ENCODE assay signal across 9 cellular contexts in genomic region chr5:1343315-1343751, GRCh38. TPM values are rescaled to one million over a fixed set of nuclear protein-coding genes. Genes with fewer than 3 reads are reported as not detected.
DNase-seq lines count a peak whose midpoint lies in the region; TF ChIP-seq lines count a peak whose summit lies in the region.
"Had no signal": no experiment of that assay in that cellular context is flagged by ENCODE, and none has a peak within 500 bp of the region (broad histone marks: within the 10 kb centered on the region; RNA-seq: fewer than 3 reads in every experiment).

No MANE protein-coding gene starts in this region.

- intact Hi-C loops in activated CD4-positive, alpha-beta T cell treated with anti-CD3 and anti-CD28 coated beads, Interleukin-2, amount 10 ng/mL, durations not matched to agents 24 days and 14 days (cut with micrococcal nuclease) = loop anchor here (10.0 kb wide), 1 partner anchor 181 kb away; the partner anchor contains the start of gene LPCAT1
- intact Hi-C loops in spleen (cut with DNase I; ENCODE audit: low total_unique reads) = no loop called here
- intact Hi-C loops in transverse colon (cut with DNase I; ENCODE audit: low total_unique reads) = no loop called here

- no peaks in the 10 kb centered on the region for H3K27me3 Mint-ChIP-seq in activated CD4-positive, alpha-beta T cell treated with anti-CD3 and anti-CD28 coated beads, Interleukin-2, amount 10 ng/mL, durations not matched to agents 24 days and 14 days

- no peaks in the 10 kb centered on the region for H3K9me3 Mint-ChIP-seq in activated CD4-positive, alpha-beta T cell treated with anti-CD3 and anti-CD28 coated beads, Interleukin-2, amount 10 ng/mL, durations not matched to agents 24 days and 14 days

- H3K4me1 Mint-ChIP-seq in activated CD4-positive, alpha-beta T cell treated with anti-CD3 and anti-CD28 coated beads, Interleukin-2, amount 10 ng/mL, durations not matched to agents 24 days and 14 days = peaks cover 22% of the 10 kb centered on the region

- TF ChIP-seq EP300 in transverse colon (IDR thresholded peaks at IDR 0.05; ENCODE audit: low read depth) = no peak

- H3K27me3 ChIP-seq in SJSA1 (replicated peaks) = no peaks in the 10 kb centered on the region
- no peaks in the 10 kb centered on the region for H3K27me3 ChIP-seq in spleen (replicated peaks in 1 of 7)
- no peaks in the 10 kb centered on the region for H3K27me3 ChIP-seq in transverse colon

- H3K27ac Mint-ChIP-seq in activated CD4-positive, alpha-beta T cell treated with anti-CD3 and anti-CD28 coated beads, Interleukin-2, amount 10 ng/mL, durations not matched to agents 24 days and 14 days = peak overlapping the region; percentile 73

- H3K36me3 Mint-ChIP-seq in activated CD4-positive, alpha-beta T cell treated with anti-CD3 and anti-CD28 coated beads, Interleukin-2, amount 10 ng/mL, durations not matched to agents 24 days and 14 days (ENCODE audit: low read depth) = peaks cover 31% of the 10 kb centered on the region

- DNase-seq in activated CD4-positive, alpha-beta T cell treated with anti-CD3 and anti-CD28 coated beads, Interleukin-2, amount 10 ng/mL, durations not matched to agents 24 days and 14 days = no peak
- no peak for DNase-seq in activated CD4-positive, alpha-beta T cell treated with anti-CD3 and anti-CD28 coated beads for 4 hours
- DNase-seq in SJSA1 (ENCODE audit: low read depth in 1 of 2, low spot score in 2 of 2) (no peak), glomerular visceral epithelial cell (ENCODE audit: extremely low spot score) (peak; percentile 74), spleen (peak; percentile 74), NCI-H1694 treated with DMSO at 0.1 percent for 48 hours (lab: John Stamatoyannopoulos, UW) (no peak), transverse colon (no peak)
- no peak for DNase-seq in central memory CD4-positive, alpha-beta T cell

- TF ChIP-seq POLR2A in spleen (IDR thresholded peaks at IDR 0.05) = no peak
- no peak for TF ChIP-seq POLR2A in transverse colon (IDR thresholded peaks at IDR 0.05)

- H3K4me3 ChIP-seq in SJSA1 (peak overlapping the region; percentile 95; the same call in 1 of the 2 replicates), spleen (peak overlapping the region in 6 of 8 donors; percentile 88 to 96 (median 93)), transverse colon (no peak overlapping the region)

- peaks cover 53% of the 10 kb centered on the region for H3K36me3 ChIP-seq in SJSA1
- H3K36me3 ChIP-seq in spleen = peaks cover 10 to 55% (median 35%) of the 10 kb centered on the region in 6 donors
- H3K36me3 ChIP-seq in transverse colon = peaks cover 0 to 17% (median 4%) of the 10 kb centered on the region in 4 donors

- 44 to 70% (median 60%) methylated on average over 9 of the region's 9 CpGs for WGBS in spleen, 5 donors
- WGBS in transverse colon (ENCODE audit: low coverage in 1 of 2), 2 donors = 51 to 79% methylated on average over 4 to 9 of the region's 9 CpGs

- H3K9me3 ChIP-seq in SJSA1 (replicated peaks) = no peaks in the 10 kb centered on the region
- H3K9me3 ChIP-seq in spleen = no peaks in the 10 kb centered on the region
- no peaks in the 10 kb centered on the region for H3K9me3 ChIP-seq in transverse colon
- H3K9me3 ChIP-seq: thoracic aorta had no signal

- peak overlapping the region; percentile 71 for H3K4me3 Mint-ChIP-seq in activated CD4-positive, alpha-beta T cell treated with anti-CD3 and anti-CD28 coated beads, Interleukin-2, amount 10 ng/mL, durations not matched to agents 24 days and 14 days

- peaks cover 16% of the 10 kb centered on the region for H3K4me1 ChIP-seq in SJSA1 (replicated peaks)
- H3K4me1 ChIP-seq in spleen = peaks cover 18 to 65% (median 41%) of the 10 kb centered on the region in 6 donors
- peaks cover 11 to 27% (median 19%) of the 10 kb centered on the region in 4 donors for H3K4me1 ChIP-seq in transverse colon

- TF ChIP-seq CTCF in spleen (IDR thresholded peaks at IDR 0.05 in 8 of 11, conservative IDR thresholded peaks at IDR 0.05 in 3 of 11) (no peak), transverse colon (IDR thresholded peaks at IDR 0.05) (no peak)

- H3K27ac ChIP-seq in SJSA1 = no peak overlapping the region
- H3K27ac ChIP-seq in spleen = peak overlapping the region in 5 of 8 donors; percentile 4 to 93 (median 90)
- peak overlapping the region in 2 of 4 donors; percentile 76 to 79 for H3K27ac ChIP-seq in transverse colon
- H3K27ac ChIP-seq: thoracic aorta had no signal

- in situ Hi-C loops in transverse colon (cut with MboI; ENCODE audit: low pct_ligation_motif_present in 1 of 4, low pct_unique_long_range_greater_than_20kb in 1 of 4, low sequenced_read_pairs in 3 of 4) = no loop called here

RNA-seq across cellular contexts. Expression of gene CLPTM1L, which starts 1.6 kb away (rescaled TPM):
- 113 and 114 TPM in 2 replicates for total RNA-seq in activated CD4-positive, alpha-beta T cell treated with anti-CD3 and anti-CD28 coated beads, Interleukin-2, amount 10 ng/mL, durations not matched to agents 24 days and 14 days
- 241 and 247 TPM in 2 replicates for total RNA-seq in SJSA1 (2014; rRNA removed; shearing (Covaris generic))
- 100 to 1,000 TPM in 3 of 7 donors, 10 to 100 TPM in 4; 87.2 to 118 (median 99.9) TPM for total RNA-seq in spleen
- polyA plus RNA-seq in spleen = 10 to 100 TPM; 39.7 to 55.6 (median 45.1) TPM
- total RNA-seq in transverse colon = 100 to 1,000 TPM in 2 of 4 donors, 10 to 100 TPM in 2; 78.0 to 143 (median 104) TPM

RNA-seq across cellular contexts. Expression of gene TERT, which starts 48.5 kb away (rescaled TPM):
- total RNA-seq in activated CD4-positive, alpha-beta T cell treated with anti-CD3 and anti-CD28 coated beads, Interleukin-2, amount 10 ng/mL, durations not matched to agents 24 days and 14 days = 10.1 and 16.8 TPM in 2 replicates
- 4.0 and 5.0 TPM in 2 replicates for total RNA-seq in SJSA1 (2014; rRNA removed; shearing (Covaris generic))
- total RNA-seq in spleen = 1 to 10 TPM in 2 of 7 donors, under 1 TPM in 3, not detected in 2; 0.16 to 5.3 (median 0.43) TPM
- polyA plus RNA-seq in spleen = under 1 TPM; 0.09 to 0.53 (median 0.19) TPM
- total RNA-seq in transverse colon = not detected
- total RNA-seq: thoracic aorta had no signal

Comparison
In these comparisons a context has a peak if more than half of its experiments do, and no peak if none do; other contexts are left out.
1. DNase-seq: peak in glomerular visceral epithelial cell (single experiment) and spleen (single experiment); none in activated CD4-positive, alpha-beta T cell treated with anti-CD3 and anti-CD28 coated beads, Interleukin-2, amount 10 ng/mL, durations not matched to agents 24 days and 14 days (single experiment), activated CD4-positive, alpha-beta T cell treated with anti-CD3 and anti-CD28 coated beads for 4 hours (0 of 2), SJSA1 (0 of 2), central memory CD4-positive, alpha-beta T cell (single experiment), NCI-H1694 treated with DMSO at 0.1 percent for 48 hours (single experiment) and transverse colon (single experiment).
2. H3K4me3 ChIP-seq: peak in SJSA1 (single experiment) and spleen (6 of 8); none in transverse colon (0 of 4).